In genomic region chr9:32704343-32704742, GRCh38 we compare ENCODE assay signal across 18 cellular contexts.
DNase-seq lines count a peak whose midpoint lies in the region; ATAC-seq, FAIRE-seq and TF ChIP-seq lines count a peak whose summit lies in the region.
"Had no signal": no experiment of that assay in that cellular context is flagged by ENCODE, and none has a peak within 500 bp of the region (broad histone marks: within the 10 kb centered on the region; RNA-seq: fewer than 3 reads in every experiment).

No MANE protein-coding gene starts in this region.

- H3K9ac ChIP-seq in OCI-LY3 (ENCODE audit: low read length): no peak overlapping the region
- peak overlapping the region; percentile 70 for H3K9ac ChIP-seq in astrocyte (ENCODE audit: low read length)

- no peak overlapping the region for H3K4me3 ChIP-seq in GM23338
- H3K4me3 ChIP-seq in OCI-LY3 (ENCODE audit: low read length): no peak overlapping the region
- no peak overlapping the region for H3K4me3 ChIP-seq in astrocyte (ENCODE audit: insufficient read depth, low read depth, low read length)
- H3K4me3 ChIP-seq: HAP-1 had no signal

- ATAC-seq in GM23338: peak; percentile 79
- ATAC-seq in HG03139 (IDR thresholded peaks at IDR 0.05; ENCODE audit: unreplicated experiment): no peak

- H3K27ac Mint-ChIP-seq in GM23338 (no peak overlapping the region), astrocyte (ENCODE audit: unreplicated experiment) (peak overlapping the region; percentile 17)
- H3K27ac Mint-ChIP-seq: CD4-positive, alpha-beta memory T cell; IgD-negative memory B cell had no signal

- H3K9me2 ChIP-seq in GM23338 (ENCODE audit: insufficient read depth): no peaks in the 10 kb centered on the region

- no peak overlapping the region for H3K4me3 Mint-ChIP-seq in GM23338
- H3K4me3 Mint-ChIP-seq in astrocyte (ENCODE audit: unreplicated experiment): no peak overlapping the region
- H3K4me3 Mint-ChIP-seq: CD4-positive, alpha-beta memory T cell had no signal

- H3F3A ChIP-seq in GM23338 (replicated peaks; ENCODE audit: low read depth): no peaks in the 10 kb centered on the region

- H3K27me3 Mint-ChIP-seq in GM23338 (ENCODE audit: insufficient read depth, low read depth, poor library complexity) (peaks cover 4% of the 10 kb centered on the region), astrocyte (ENCODE audit: low read depth, unreplicated experiment) (peaks cover 4% of the 10 kb centered on the region)

- DNase-seq in GM23338 (ENCODE audit: low spot score): peak; percentile 25
- DNase-seq in astrocyte (ENCODE audit: low read depth): no peak
- no peak for DNase-seq in D341Med (ENCODE audit: low spot score)
- DNase-seq in amniotic stem cell (lab: John Stamatoyannopoulos, UW): no peak
- DNase-seq in activated CD4-positive, alpha-beta T cell treated with anti-CD3 and anti-CD28 coated beads, Interleukin-2, amount 50 U/mL, for 4 hours: no peak
- DNase-seq: BE2C; CD4-positive, alpha-beta memory T cell; DMS153; DND-41; GF-D8; GOT3 had no signal

- H3K4me1 Mint-ChIP-seq in GM23338: 0 out of 3 replicates have a peak, but pooled peaks cover 3% of the 10 kb centered on the region
- peaks cover 38% of the 10 kb centered on the region for H3K4me1 Mint-ChIP-seq in astrocyte (ENCODE audit: low read depth, unreplicated experiment)
- H3K4me1 Mint-ChIP-seq: CD4-positive, alpha-beta memory T cell had no signal

- H3K36me3 ChIP-seq in GM23338 (ENCODE audit: insufficient read depth): no peaks in the 10 kb centered on the region
- H3K36me3 ChIP-seq in OCI-LY3 (replicated peaks; ENCODE audit: low read depth, low read length): no peaks in the 10 kb centered on the region
- no peaks in the 10 kb centered on the region for H3K36me3 ChIP-seq in astrocyte (ENCODE audit: insufficient read depth, low read length)
- H3K36me3 ChIP-seq: BE2C, HAP-1 had no signal

- H4K20me1 ChIP-seq in GM23338 (replicated peaks; ENCODE audit: insufficient read depth): no peaks in the 10 kb centered on the region
- no peaks in the 10 kb centered on the region for H4K20me1 ChIP-seq in OCI-LY3 (ENCODE audit: insufficient read depth, low read length)
- no peaks in the 10 kb centered on the region for H4K20me1 ChIP-seq in astrocyte (ENCODE audit: insufficient read depth, low read length)

- H3K79me2 ChIP-seq in GM23338 (replicated peaks; ENCODE audit: insufficient read depth) (no peaks in the 10 kb centered on the region), OCI-LY3 (ENCODE audit: low read length) (no peaks in the 10 kb centered on the region), astrocyte (ENCODE audit: insufficient read depth, low read length) (no peaks in the 10 kb centered on the region)

- H3K9me3 Mint-ChIP-seq in GM23338 (peaks cover 4% of the 10 kb centered on the region), astrocyte (ENCODE audit: unreplicated experiment) (peaks cover 1% of the 10 kb centered on the region)
- H3K9me3 Mint-ChIP-seq: CD4-positive, alpha-beta memory T cell; IgD-negative memory B cell had no signal

- H3K27me3 ChIP-seq in GM23338 (ENCODE audit: insufficient read depth) (no peaks in the 10 kb centered on the region), OCI-LY3 (ENCODE audit: low read depth, low read length) (peaks cover 17% of the 10 kb centered on the region; the same call in 1 of the 2 replicates), astrocyte (ENCODE audit: insufficient read depth, low read length) (no peaks in the 10 kb centered on the region)

- H3K4me1 ChIP-seq in GM23338 (ENCODE audit: insufficient read depth) (no peaks in the 10 kb centered on the region), OCI-LY3 (ENCODE audit: low read length) (peaks cover 34% of the 10 kb centered on the region), astrocyte (ENCODE audit: insufficient read depth, low read length) (peaks cover 34% of the 10 kb centered on the region)
- H3K4me1 ChIP-seq: BE2C, HAP-1 had no signal

- H3K27ac ChIP-seq in GM23338 (ENCODE audit: low read depth): no peak overlapping the region
- H3K27ac ChIP-seq in OCI-LY3 (ENCODE audit: low read length): no peak overlapping the region
- peak overlapping the region; percentile 78 for H3K27ac ChIP-seq in astrocyte (ENCODE audit: low read depth, low read length)
- H3K27ac ChIP-seq: C4-2B had no signal

- TF ChIP-seq CTCF in GM23338 (conservative IDR thresholded peaks at IDR 0.05; ENCODE audit: low read depth in 2 of 2) (no peak), OCI-LY3 (IDR thresholded peaks at IDR 0.05; ENCODE audit: low read depth, low read length) (no peak), astrocyte (IDR thresholded peaks at IDR 0.05; ENCODE audit: insufficient read depth, low read depth, low read length) (no peak)

- FAIRE-seq in astrocyte (lab: Jason Lieb, UNC): no peak
- FAIRE-seq: A204.1, D721Med had no signal

- H3K36me3 Mint-ChIP-seq in GM23338 (ENCODE audit: low read depth) (0 out of 3 replicates have a peak, but pooled peaks cover under 1% of the 10 kb centered on the region), astrocyte (ENCODE audit: low read depth, unreplicated experiment) (no peaks in the 10 kb centered on the region)
- H3K36me3 Mint-ChIP-seq: CD4-positive, alpha-beta memory T cell; IgD-negative memory B cell had no signal

- H3K4me2 ChIP-seq in GM23338 (no peak overlapping the region), OCI-LY3 (ENCODE audit: low read length) (peak overlapping the region; percentile 50; the same call in 1 of the 2 replicates), astrocyte (ENCODE audit: low read length) (peak overlapping the region; percentile 54)

- no peaks in the 10 kb centered on the region for H3K9me3 ChIP-seq in OCI-LY3 (ENCODE audit: insufficient read depth, low read length)
- H3K9me3 ChIP-seq in astrocyte (ENCODE audit: insufficient read depth, low read depth, low read length): no peaks in the 10 kb centered on the region
- H3K9me3 ChIP-seq: BE2C, HAP-1 had no signal

- H2AFZ ChIP-seq in GM23338 (no peak overlapping the region), OCI-LY3 (ENCODE audit: low read depth, low read length) (no peak overlapping the region), astrocyte (ENCODE audit: low read depth, low read length) (no peak overlapping the region)

TF ChIP-seq in GM23338, 12 proteins besides CTCF, POLR2A, EP300 and RAD21:
- TF ChIP-seq EZH2 (IDR thresholded peaks at IDR 0.05; ENCODE audit: low read depth, unreplicated experiment) (no peak), STAT1 (IDR thresholded peaks at IDR 0.05; ENCODE audit: unreplicated experiment) (no peak), EZH2phosphoT487 (IDR thresholded peaks at IDR 0.05; ENCODE audit: unreplicated experiment) (no peak)
- TF ChIP-seq, protein P1, sequence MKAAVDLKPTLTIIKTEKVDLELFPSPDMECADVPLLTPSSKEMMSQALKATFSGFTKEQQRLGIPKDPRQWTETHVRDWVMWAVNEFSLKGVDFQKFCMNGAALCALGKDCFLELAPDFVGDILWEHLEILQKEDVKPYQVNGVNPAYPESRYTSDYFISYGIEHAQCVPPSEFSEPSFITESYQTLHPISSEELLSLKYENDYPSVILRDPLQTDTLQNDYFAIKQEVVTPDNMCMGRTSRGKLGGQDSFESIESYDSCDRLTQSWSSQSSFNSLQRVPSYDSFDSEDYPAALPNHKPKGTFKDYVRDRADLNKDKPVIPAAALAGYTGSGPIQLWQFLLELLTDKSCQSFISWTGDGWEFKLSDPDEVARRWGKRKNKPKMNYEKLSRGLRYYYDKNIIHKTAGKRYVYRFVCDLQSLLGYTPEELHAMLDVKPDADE (IDR thresholded peaks at IDR 0.05): no peak
